Comparison of ENCODE assay signal across 12 cellular contexts in genomic region chr9:70954126-70954525, GRCh38.
A peak's percentile ranks its signal among the peaks of the same experiment; 100 is the strongest.
DNase-seq lines count a peak whose midpoint lies in the region; TF ChIP-seq lines count a peak whose summit lies in the region.
"Had no signal": no experiment of that assay in that cellular context is flagged by ENCODE, and none has a peak within 500 bp of the region (broad histone marks: within the 10 kb centered on the region; RNA-seq: fewer than 3 reads in every experiment).

No MANE protein-coding gene starts in this region.

- no peaks in the 10 kb centered on the region for H4K20me1 ChIP-seq in GM23248 (ENCODE audit: insufficient read depth)

- H3K9me2 ChIP-seq in GM23248 (ENCODE audit: insufficient read depth) = peaks cover 3% of the 10 kb centered on the region; the same call in 1 of the 2 replicates

- H3K4me2 ChIP-seq in GM23248 (ENCODE audit: unreplicated experiment) = peak overlapping the region; percentile 69

- H3K27ac ChIP-seq in GM23248 = peak overlapping the region; percentile 29
- H3K27ac ChIP-seq in SJCRH30 = no peak overlapping the region
- H3K27ac ChIP-seq in WERI-Rb-1 = no peak overlapping the region
- H3K27ac ChIP-seq in suprapubic skin = no peak overlapping the region

- no peaks in the 10 kb centered on the region for H3K27me3 ChIP-seq in GM23248 (replicated peaks; ENCODE audit: insufficient read depth)
- no peaks in the 10 kb centered on the region for H3K27me3 ChIP-seq in SJCRH30
- H3K27me3 ChIP-seq in WERI-Rb-1 (ENCODE audit: insufficient read depth, low read depth, severe bottlenecking) = no peaks in the 10 kb centered on the region
- H3K27me3 ChIP-seq in suprapubic skin = no peaks in the 10 kb centered on the region

- H2AFZ ChIP-seq in GM23248 = peak overlapping the region; percentile 67

- in situ Hi-C loops in GM23248 (cut with MboI) = no loop called here

- no peaks in the 10 kb centered on the region for H3K9me3 ChIP-seq in GM23248 (ENCODE audit: low read depth)
- H3K9me3 ChIP-seq in SJCRH30 (replicated peaks) = no peaks in the 10 kb centered on the region
- no peaks in the 10 kb centered on the region for H3K9me3 ChIP-seq in WERI-Rb-1 (ENCODE audit: severe bottlenecking)
- H3K9me3 ChIP-seq in suprapubic skin = no peaks in the 10 kb centered on the region

- WGBS in GM23248 (ENCODE audit: low coverage in 1 of 2, low lambda C conversion rate in 2 of 2, missing lambda C conversion rate in 2 of 2), 2 experiments = 0 to 6% methylated on average over 1 of the region's 1 CpG
- 11% methylated on average over 1 of the region's 1 CpG for WGBS in suprapubic skin

- H3K4me1 ChIP-seq in GM23248 (ENCODE audit: insufficient read depth) (peaks cover 48% of the 10 kb centered on the region), SJCRH30 (no peaks in the 10 kb centered on the region), suprapubic skin (no peaks in the 10 kb centered on the region)

- no peak for TF ChIP-seq POLR2A in suprapubic skin (IDR thresholded peaks at IDR 0.05)

- no peak overlapping the region for H3K9ac ChIP-seq in GM23248

- no peaks in the 10 kb centered on the region for H3K79me2 ChIP-seq in GM23248 (ENCODE audit: insufficient read depth)

- peak overlapping the region; percentile 44 for H3K4me3 ChIP-seq in GM23248
- H3K4me3 ChIP-seq in SJCRH30 = no peak overlapping the region
- no peak overlapping the region for H3K4me3 ChIP-seq in fibroblast of the aortic adventitia (ENCODE audit: low read depth, low read length)
- H3K4me3 ChIP-seq in WERI-Rb-1 (ENCODE audit: low read depth, low read length) = no peak overlapping the region
- H3K4me3 ChIP-seq in suprapubic skin = no peak overlapping the region

- TF ChIP-seq EP300 in suprapubic skin (IDR thresholded peaks at IDR 0.05) = no peak

- TF ChIP-seq CTCF in fibroblast of the aortic adventitia (IDR thresholded peaks at IDR 0.05; ENCODE audit: insufficient read depth, low read length) = no peak
- no peak for TF ChIP-seq CTCF in WERI-Rb-1 (IDR thresholded peaks at IDR 0.05; ENCODE audit: low read depth, low read length)
- no peak for TF ChIP-seq CTCF in suprapubic skin (IDR thresholded peaks at IDR 0.05)

- peaks cover 23% of the 10 kb centered on the region for H3F3A ChIP-seq in GM23248 (ENCODE audit: insufficient read depth)

- peak; percentile 76 for DNase-seq in GM23248
- peak; percentile 22 to 30 for DNase-seq in SJCRH30
- DNase-seq in fibroblast of the aortic adventitia (ENCODE audit: low read depth) = peak; percentile 95
- DNase-seq in renal cortical epithelial cell (ENCODE audit: low read depth) = peak; percentile 88
- no peak for DNase-seq in hypothalamus (lab: John Stamatoyannopoulos, UW)
- DNase-seq in WERI-Rb-1 = no peak
- DNase-seq in amygdala (lab: John Stamatoyannopoulos, UW) = no peak
- DNase-seq in suprapubic skin (ENCODE audit: low spot score in 2 of 2) = no peak
- DNase-seq: activated CD8-positive, alpha-beta T cell treated with anti-CD3 and anti-CD28 coated beads, Interleukin-2, amount 10 ng/mL, durations not matched to agents 7 days and 5 days; DND-41; kidney; right cardiac atrium had no signal

- H3K36me3 ChIP-seq in GM23248 (ENCODE audit: low read depth) (no peaks in the 10 kb centered on the region), SJCRH30 (no peaks in the 10 kb centered on the region), WERI-Rb-1 (no peaks in the 10 kb centered on the region), suprapubic skin (no peaks in the 10 kb centered on the region)

Comparison
In these comparisons a context has a peak if more than half of its experiments do, and no peak if none do; other contexts are left out.
1. DNase-seq: peak in GM23248 (single experiment), SJCRH30 (2 of 2), fibroblast of the aortic adventitia (single experiment) and renal cortical epithelial cell (single experiment); none in hypothalamus (0 of 51), WERI-Rb-1 (single experiment), amygdala (0 of 56) and suprapubic skin (0 of 2).